ENCODE assay signal across 1 cellular context in the genomic region with DNA sequence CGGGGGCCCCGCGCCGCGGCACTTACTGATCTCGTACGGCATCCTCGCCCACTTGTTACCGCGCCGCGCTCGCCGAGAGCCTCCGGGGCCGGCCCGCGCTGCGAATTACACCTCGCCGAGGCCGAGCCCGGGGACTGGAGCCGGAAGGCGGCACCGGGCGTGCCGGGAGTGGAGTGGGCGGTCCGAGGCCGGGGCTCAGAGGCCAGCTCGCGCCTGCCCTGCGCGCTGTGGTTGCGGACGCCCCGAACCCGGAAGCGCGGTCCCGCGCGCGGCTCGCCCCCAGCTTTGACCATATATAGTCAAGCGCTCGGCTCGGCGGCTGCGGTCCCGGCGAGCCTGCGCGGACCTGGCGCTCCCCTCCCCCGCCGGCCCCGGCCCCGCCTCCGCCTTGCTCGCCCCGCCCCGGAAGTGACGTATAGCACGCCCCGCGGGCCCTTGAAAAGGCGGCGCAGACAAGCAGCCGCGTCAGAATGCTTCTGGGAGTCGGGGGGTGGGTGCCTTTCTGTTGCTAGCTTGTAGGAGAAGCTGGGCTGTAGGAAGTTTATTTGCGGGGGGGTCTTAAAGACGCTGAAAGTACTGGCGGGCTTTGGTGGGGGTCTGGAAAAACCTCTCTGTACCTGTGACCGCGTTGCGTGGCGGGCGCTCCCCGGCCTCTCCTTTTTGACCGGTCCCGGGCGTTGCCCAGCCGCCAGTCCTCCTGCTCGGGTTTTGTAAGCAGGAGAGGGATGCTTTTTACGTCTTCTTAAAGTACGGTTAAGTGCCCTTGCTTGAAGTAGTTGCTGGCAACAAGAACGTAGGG.
TF ChIP-seq lines count a peak whose summit lies in the region.

Gene WDR1 (minus strand): TSS at position 175 of the 799 bp plus-strand sequence. CDS start 133 bp downstream, at position 42.

TF ChIP-seq in K562, 482 proteins besides CTCF, POLR2A, EP300 and RAD21 (continued from another document and continues in another):
- TF ChIP-seq, protein P1, sequence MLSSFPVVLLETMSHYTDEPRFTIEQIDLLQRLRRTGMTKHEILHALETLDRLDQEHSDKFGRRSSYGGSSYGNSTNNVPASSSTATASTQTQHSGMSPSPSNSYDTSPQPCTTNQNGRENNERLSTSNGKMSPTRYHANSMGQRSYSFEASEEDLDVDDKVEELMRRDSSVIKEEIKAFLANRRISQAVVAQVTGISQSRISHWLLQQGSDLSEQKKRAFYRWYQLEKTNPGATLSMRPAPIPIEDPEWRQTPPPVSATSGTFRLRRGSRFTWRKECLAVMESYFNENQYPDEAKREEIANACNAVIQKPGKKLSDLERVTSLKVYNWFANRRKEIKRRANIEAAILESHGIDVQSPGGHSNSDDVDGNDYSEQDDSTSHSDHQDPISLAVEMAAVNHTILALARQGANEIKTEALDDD (IDR thresholded peaks at IDR 0.05) = no peak
- TF ChIP-seq MEF2D (tag; conservative IDR thresholded peaks at IDR 0.05; ENCODE audit: low read depth) (no peak), KAT2B (IDR thresholded peaks at IDR 0.05; ENCODE audit: low read depth, low read length) (no peak), DMBX1 (CRISPR knock-in tag; IDR thresholded peaks at IDR 0.05; ENCODE audit: borderline replicate concordance) (no peak), ZFP36 (IDR thresholded peaks at IDR 0.05; ENCODE audit: low read depth, low read length, partially characterized antibody) (peak; percentile 72), SP2 (IDR thresholded peaks at IDR 0.05; ENCODE audit: extremely low read depth, low read depth, low read length, poor library complexity, severe bottlenecking) (no peak), NFATC3 (IDR thresholded peaks at IDR 0.05) (no peak), PYGO2 (tag; IDR thresholded peaks at IDR 0.05) (no peak), DNMT1 (IDR thresholded peaks at IDR 0.05) (no peak), CLOCK (CRISPR knock-in tag; IDR thresholded peaks at IDR 0.05; ENCODE audit: borderline replicate concordance) (no peak), HNRNPH1 (optimal IDR thresholded peaks at IDR 0.05; ENCODE audit: low read depth, low read length) (no peak), POLR2AphosphoS5 (IDR thresholded peaks at IDR 0.05; ENCODE audit: control insufficient read depth, insufficient read depth, low read depth, low read length) (peak; percentile 97), GATA2 (CRISPR knock-in tag; IDR thresholded peaks at IDR 0.05) (no peak), ZNF280B (CRISPR knock-in tag; IDR thresholded peaks at IDR 0.05) (no peak), IFI16 (CRISPR knock-in tag; IDR thresholded peaks at IDR 0.05) (no peak), ZSCAN32 (CRISPR knock-in tag; IDR thresholded peaks at IDR 0.05) (peak; percentile 75; the same call in 1 of the 2 replicates), BCL6 (CRISPR knock-in tag; IDR thresholded peaks at IDR 0.05) (0 out of 2 replicates have a peak, but pooled peaks have one; percentile 7), XRCC4 (IDR thresholded peaks at IDR 0.05; ENCODE audit: extremely low read depth, insufficient read depth, insufficient read length) (no peak), CC2D1A (IDR thresholded peaks at IDR 0.05) (no peak), RFX5 (IDR thresholded peaks at IDR 0.05; ENCODE audit: low read depth, low read length) (no peak), FOXA3 (CRISPR knock-in tag; conservative IDR thresholded peaks at IDR 0.05 in 1 of 2, IDR thresholded peaks at IDR 0.05 in 1 of 2) (no peak), ZNF77 (CRISPR knock-in tag; IDR thresholded peaks at IDR 0.05) (no peak), FOXK2 (conservative IDR thresholded peaks at IDR 0.05 in 1 of 2, IDR thresholded peaks at IDR 0.05 in 1 of 2; ENCODE audit: low read depth in 2 of 2) (peak in 1 of 2 experiments; percentile 22; a peak in 1 of 4 replicates), DEAF1 (CRISPR knock-in tag; IDR thresholded peaks at IDR 0.05) (0 out of 2 replicates have a peak, but pooled peaks have one; percentile 12), TFAM (CRISPR knock-in tag; conservative IDR thresholded peaks at IDR 0.05) (no peak), ZNF124 (CRISPR knock-in tag; IDR thresholded peaks at IDR 0.05) (no peak), CBFA2T2 (conservative IDR thresholded peaks at IDR 0.05) (no peak), POLR2B (IDR thresholded peaks at IDR 0.05; ENCODE audit: low read depth, partially characterized antibody) (peak; percentile 99), THRAP3 (IDR thresholded peaks at IDR 0.05; ENCODE audit: borderline replicate concordance) (no peak), IRF2 (CRISPR knock-in tag; IDR thresholded peaks at IDR 0.05) (no peak), HMGN3 (IDR thresholded peaks at IDR 0.05; ENCODE audit: borderline replicate concordance, extremely low read depth, insufficient read length, low read depth, low read length) (peak; percentile 52), ZNF197 (CRISPR knock-in tag; IDR thresholded peaks at IDR 0.05; ENCODE audit: low read depth) (no peak; the same call in 1 of the 2 replicates), FOSL1 (tag; conservative IDR thresholded peaks at IDR 0.05) (peak; percentile 42), BHLHE40 (IDR thresholded peaks at IDR 0.05; ENCODE audit: low read length) (peak; percentile 74), U2AF2 (optimal IDR thresholded peaks at IDR 0.05; ENCODE audit: low read depth, low read length) (no peak), RBM15 (IDR thresholded peaks at IDR 0.05; ENCODE audit: insufficient read depth, low read length) (no peak), ZNF140 (CRISPR knock-in tag; IDR thresholded peaks at IDR 0.05) (no peak), ZNF76 (CRISPR knock-in tag; IDR thresholded peaks at IDR 0.05; ENCODE audit: borderline replicate concordance) (no peak), ZNF699 (CRISPR knock-in tag; IDR thresholded peaks at IDR 0.05; ENCODE audit: insufficient replicate concordance) (no peak), HOXB6 (CRISPR knock-in tag; IDR thresholded peaks at IDR 0.05; ENCODE audit: borderline replicate concordance) (no peak), HIVEP1 (CRISPR knock-in tag; IDR thresholded peaks at IDR 0.05) (no peak), PRPF4 (IDR thresholded peaks at IDR 0.05; ENCODE audit: insufficient read depth, low read depth, low read length, poor library complexity, severe bottlenecking) (peak; percentile 78), RBM34 (IDR thresholded peaks at IDR 0.05; ENCODE audit: borderline replicate concordance, insufficient read depth, low read length) (no peak)
- TF ChIP-seq, protein P2, sequence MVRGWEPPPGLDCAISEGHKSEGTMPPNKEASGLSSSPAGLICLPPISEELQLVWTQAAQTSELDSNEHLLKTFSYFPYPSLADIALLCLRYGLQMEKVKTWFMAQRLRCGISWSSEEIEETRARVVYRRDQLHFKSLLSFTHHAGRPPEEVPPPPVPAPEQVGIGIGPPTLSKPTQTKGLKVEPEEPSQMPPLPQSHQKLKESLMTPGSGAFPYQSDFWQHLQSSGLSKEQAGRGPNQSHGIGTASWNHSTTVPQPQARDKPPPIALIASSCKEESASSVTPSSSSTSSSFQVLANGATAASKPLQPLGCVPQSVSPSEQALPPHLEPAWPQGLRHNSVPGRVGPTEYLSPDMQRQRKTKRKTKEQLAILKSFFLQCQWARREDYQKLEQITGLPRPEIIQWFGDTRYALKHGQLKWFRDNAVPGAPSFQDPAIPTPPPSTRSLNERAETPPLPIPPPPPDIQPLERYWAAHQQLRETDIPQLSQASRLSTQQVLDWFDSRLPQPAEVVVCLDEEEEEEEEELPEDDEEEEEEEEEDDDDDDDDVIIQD (CRISPR knock-in tag; IDR thresholded peaks at IDR 0.05) = no peak
- TF ChIP-seq, protein P3, sequence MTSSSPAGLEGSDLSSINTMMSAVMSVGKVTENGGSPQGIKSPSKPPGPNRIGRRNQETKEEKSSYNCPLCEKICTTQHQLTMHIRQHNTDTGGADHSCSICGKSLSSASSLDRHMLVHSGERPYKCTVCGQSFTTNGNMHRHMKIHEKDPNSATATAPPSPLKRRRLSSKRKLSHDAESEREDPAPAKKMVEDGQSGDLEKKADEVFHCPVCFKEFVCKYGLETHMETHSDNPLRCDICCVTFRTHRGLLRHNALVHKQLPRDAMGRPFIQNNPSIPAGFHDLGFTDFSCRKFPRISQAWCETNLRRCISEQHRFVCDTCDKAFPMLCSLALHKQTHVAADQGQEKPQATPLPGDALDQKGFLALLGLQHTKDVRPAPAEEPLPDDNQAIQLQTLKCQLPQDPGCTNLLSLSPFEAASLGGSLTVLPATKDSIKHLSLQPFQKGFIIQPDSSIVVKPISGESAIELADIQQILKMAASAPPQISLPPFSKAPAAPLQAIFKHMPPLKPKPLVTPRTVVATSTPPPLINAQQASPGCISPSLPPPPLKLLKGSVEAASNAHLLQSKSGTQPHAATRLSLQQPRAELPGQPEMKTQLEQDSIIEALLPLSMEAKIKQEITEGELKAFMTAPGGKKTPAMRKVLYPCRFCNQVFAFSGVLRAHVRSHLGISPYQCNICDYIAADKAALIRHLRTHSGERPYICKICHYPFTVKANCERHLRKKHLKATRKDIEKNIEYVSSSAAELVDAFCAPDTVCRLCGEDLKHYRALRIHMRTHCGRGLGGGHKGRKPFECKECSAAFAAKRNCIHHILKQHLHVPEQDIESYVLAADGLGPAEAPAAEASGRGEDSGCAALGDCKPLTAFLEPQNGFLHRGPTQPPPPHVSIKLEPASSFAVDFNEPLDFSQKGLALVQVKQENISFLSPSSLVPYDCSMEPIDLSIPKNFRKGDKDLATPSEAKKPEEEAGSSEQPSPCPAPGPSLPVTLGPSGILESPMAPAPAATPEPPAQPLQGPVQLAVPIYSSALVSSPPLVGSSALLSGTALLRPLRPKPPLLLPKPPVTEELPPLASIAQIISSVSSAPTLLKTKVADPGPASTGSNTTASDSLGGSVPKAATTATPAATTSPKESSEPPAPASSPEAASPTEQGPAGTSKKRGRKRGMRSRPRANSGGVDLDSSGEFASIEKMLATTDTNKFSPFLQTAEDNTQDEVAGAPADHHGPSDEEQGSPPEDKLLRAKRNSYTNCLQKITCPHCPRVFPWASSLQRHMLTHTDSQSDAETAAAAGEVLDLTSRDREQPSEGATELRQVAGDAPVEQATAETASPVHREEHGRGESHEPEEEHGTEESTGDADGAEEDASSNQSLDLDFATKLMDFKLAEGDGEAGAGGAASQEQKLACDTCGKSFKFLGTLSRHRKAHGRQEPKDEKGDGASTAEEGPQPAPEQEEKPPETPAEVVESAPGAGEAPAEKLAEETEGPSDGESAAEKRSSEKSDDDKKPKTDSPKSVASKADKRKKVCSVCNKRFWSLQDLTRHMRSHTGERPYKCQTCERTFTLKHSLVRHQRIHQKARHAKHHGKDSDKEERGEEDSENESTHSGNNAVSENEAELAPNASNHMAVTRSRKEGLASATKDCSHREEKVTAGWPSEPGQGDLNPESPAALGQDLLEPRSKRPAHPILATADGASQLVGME (CRISPR knock-in tag; IDR thresholded peaks at IDR 0.05) = no peak
- TF ChIP-seq, protein P4, sequence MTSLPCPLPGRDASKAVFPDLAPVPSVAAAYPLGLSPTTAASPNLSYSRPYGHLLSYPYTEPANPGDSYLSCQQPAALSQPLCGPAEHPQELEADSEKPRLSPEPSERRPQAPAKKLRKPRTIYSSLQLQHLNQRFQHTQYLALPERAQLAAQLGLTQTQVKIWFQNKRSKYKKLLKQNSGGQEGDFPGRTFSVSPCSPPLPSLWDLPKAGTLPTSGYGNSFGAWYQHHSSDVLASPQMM (CRISPR knock-in tag; IDR thresholded peaks at IDR 0.05) = peak; percentile 29; the same call in 1 of the 2 replicates
- TF ChIP-seq, protein P5, sequence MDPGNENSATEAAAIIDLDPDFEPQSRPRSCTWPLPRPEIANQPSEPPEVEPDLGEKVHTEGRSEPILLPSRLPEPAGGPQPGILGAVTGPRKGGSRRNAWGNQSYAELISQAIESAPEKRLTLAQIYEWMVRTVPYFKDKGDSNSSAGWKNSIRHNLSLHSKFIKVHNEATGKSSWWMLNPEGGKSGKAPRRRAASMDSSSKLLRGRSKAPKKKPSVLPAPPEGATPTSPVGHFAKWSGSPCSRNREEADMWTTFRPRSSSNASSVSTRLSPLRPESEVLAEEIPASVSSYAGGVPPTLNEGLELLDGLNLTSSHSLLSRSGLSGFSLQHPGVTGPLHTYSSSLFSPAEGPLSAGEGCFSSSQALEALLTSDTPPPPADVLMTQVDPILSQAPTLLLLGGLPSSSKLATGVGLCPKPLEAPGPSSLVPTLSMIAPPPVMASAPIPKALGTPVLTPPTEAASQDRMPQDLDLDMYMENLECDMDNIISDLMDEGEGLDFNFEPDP (CRISPR knock-in tag; IDR thresholded peaks at IDR 0.05) = no peak
